Comparison of ENCODE assay signal across 20 cellular contexts in genomic region chr14:58129208-58129607, GRCh38. TPM values are rescaled to one million over a fixed set of nuclear protein-coding genes. Genes with fewer than 3 reads are reported as not detected.
DNase-seq lines count a peak whose midpoint lies in the region; ATAC-seq, FAIRE-seq and TF ChIP-seq lines count a peak whose summit lies in the region.
"Had no signal": no experiment of that assay in that cellular context is flagged by ENCODE, and none has a peak within 500 bp of the region (broad histone marks: within the 10 kb centered on the region; RNA-seq: fewer than 3 reads in every experiment).

No MANE protein-coding gene starts in this region.

- BruUV-seq in HepG2 (replicated peaks; lab: Mats Ljungman, UMichigan) = no TSS peak
- no TSS peak for BruUV-seq in PC-3 (replicated peaks; lab: Mats Ljungman, UMichigan)

- H3K4me3 ChIP-seq in right lobe of liver = no peak overlapping the region
- no peak overlapping the region for H3K4me3 ChIP-seq in HepG2 (replicated peaks in 1 of 3; ENCODE audit: insufficient read depth in 1 of 3, low read depth in 2 of 3, low read length in 3 of 3)
- no peak overlapping the region for H3K4me3 ChIP-seq in PC-3 (ENCODE audit: low read length)
- H3K4me3 ChIP-seq in fibroblast of pulmonary artery (replicated peaks; ENCODE audit: low read depth, low read length) = no peak overlapping the region
- H3K4me3 ChIP-seq: breast epithelium, testis had no signal

- intact Hi-C loops in right lobe of liver (cut with DNase I) (no loop called here), HepG2 (cut with micrococcal nuclease; ENCODE audit: unreplicated experiment) (no loop called here), PC-3 (cut with micrococcal nuclease) (loop anchor here (2.0 kb wide), 1 partner anchor 20 kb away; no protein-coding TSS in a partner anchor)

- H3K4me1 ChIP-seq in right lobe of liver (peaks cover 0 to 10% (median 3%) of the 10 kb centered on the region in 4 donors), HepG2 (ENCODE audit: insufficient read depth, low read length) (no peaks in the 10 kb centered on the region), PC-3 (ENCODE audit: insufficient read depth, low read length) (peaks cover 13% of the 10 kb centered on the region)
- H3K4me1 ChIP-seq: breast epithelium had no signal

- DNase-seq in right lobe of liver = no peak
- DNase-seq in HepG2 (ENCODE audit: low spot score) = no peak
- peak; percentile 46 for DNase-seq in PC-3
- DNase-seq in fibroblast of pulmonary artery (ENCODE audit: low read depth) = no peak
- no peak for DNase-seq in type B pancreatic cell (ENCODE audit: extremely low spot score, unreplicated experiment)
- no peak for DNase-seq in NCI-H226
- DNase-seq in activated naive CD8-positive, alpha-beta T cell treated with anti-CD3 and anti-CD28 coated beads, Interleukin-2, amount 50 U/mL, for 24 hours = no peak
- no peak for DNase-seq in NCI-H526 treated with DMSO at 0.1 percent for 48 hours (lab: John Stamatoyannopoulos, UW)
- DNase-seq: activated CD4-positive, alpha-beta T cell treated with anti-CD3 and anti-CD28 coated beads for 4 hours; NCI-H146; NCI-H2171; NCI-H774; retina; stimulated activated CD4-positive, alpha-beta T cell treated with anti-CD3 and anti-CD28 coated beads, Interleukin-15, amount 100 ng/mL, for 24 hours; SW 1271; testis had no signal

- in situ Hi-C loops in HepG2 (cut with HindIII; ENCODE audit: extremely low pct_ligation_motif_present, low pct_unique_long_range_greater_than_20kb) = no loop called here

- H3K9me2 ChIP-seq in PC-3 (replicated peaks; ENCODE audit: low read length) = no peaks in the 10 kb centered on the region

- no peak for ATAC-seq in right lobe of liver
- ATAC-seq in HepG2 = no peak
- no peak for ATAC-seq in PC-3
- no peak for ATAC-seq in activated naive CD8-positive, alpha-beta T cell treated with anti-CD3 and anti-CD28 coated beads, Interleukin-2, amount 50 U/mL, for 24 hours
- ATAC-seq: left lobe of liver had no signal

- TF ChIP-seq EP300 in HepG2 (IDR thresholded peaks at IDR 0.05; ENCODE audit: low read depth in 2 of 2, low read length in 2 of 2) (no peak), HepG2 (CRISPR knock-in tag; IDR thresholded peaks at IDR 0.05; ENCODE audit: borderline replicate concordance) (no peak)

- 90% methylated on average over 4 of the region's 4 CpGs for WGBS in right lobe of liver (ENCODE audit: insufficient coverage, low coverage, low lambda C conversion rate, missing lambda C conversion rate)
- WGBS in HepG2 (ENCODE audit: low lambda C conversion rate) = 69% methylated on average over 4 of the region's 4 CpGs

- H3K36me3 Mint-ChIP-seq in type B pancreatic cell = peaks cover 10% of the 10 kb centered on the region
- H3K36me3 Mint-ChIP-seq in activated naive CD8-positive, alpha-beta T cell treated with anti-CD3 and anti-CD28 coated beads, Interleukin-2, amount 50 U/mL, for 24 hours (ENCODE audit: low read depth) = no peaks in the 10 kb centered on the region

- H3K79me2 ChIP-seq in HepG2 (ENCODE audit: insufficient read depth, low read length) = no peaks in the 10 kb centered on the region
- no peaks in the 10 kb centered on the region for H3K79me2 ChIP-seq in PC-3 (ENCODE audit: low read length)

- H3K9me3 ChIP-seq in right lobe of liver = no peaks in the 10 kb centered on the region
- no peaks in the 10 kb centered on the region for H3K9me3 ChIP-seq in HepG2 (ENCODE audit: low read length)
- H3K9me3 ChIP-seq in PC-3 (ENCODE audit: low read length) = peaks cover 7% of the 10 kb centered on the region
- H3K9me3 ChIP-seq: breast epithelium, testis had no signal

- H3K27ac Mint-ChIP-seq in type B pancreatic cell = no peak overlapping the region
- H3K27ac Mint-ChIP-seq in activated naive CD8-positive, alpha-beta T cell treated with anti-CD3 and anti-CD28 coated beads, Interleukin-2, amount 50 U/mL, for 24 hours = no peak overlapping the region
- H3K27ac Mint-ChIP-seq: activated T-helper 2 cell treated with anti-CD3 and anti-CD28 coated beads, Interferon-gamma antibody, Interleukin-2, Interleukin-4, amounts not matched to agents 10 μg/mL and 5 μg/mL and 100 μg/mL, durations not matched to agents 14 hours and 24 hours and 36 hours had no signal

- H3K4me3 Mint-ChIP-seq in type B pancreatic cell = no peak overlapping the region
- H3K4me3 Mint-ChIP-seq in activated naive CD8-positive, alpha-beta T cell treated with anti-CD3 and anti-CD28 coated beads, Interleukin-2, amount 50 U/mL, for 24 hours = no peak overlapping the region

- no peaks in the 10 kb centered on the region for H3K27me3 Mint-ChIP-seq in type B pancreatic cell
- no peaks in the 10 kb centered on the region for H3K27me3 Mint-ChIP-seq in activated naive CD8-positive, alpha-beta T cell treated with anti-CD3 and anti-CD28 coated beads, Interleukin-2, amount 50 U/mL, for 24 hours

- H3K9ac ChIP-seq in HepG2 (ENCODE audit: insufficient read depth, low read depth, low read length) (no peak overlapping the region), PC-3 (ENCODE audit: low read length) (no peak overlapping the region)

- peaks cover 10% of the 10 kb centered on the region for H3K9me3 Mint-ChIP-seq in type B pancreatic cell
- peaks cover 11% of the 10 kb centered on the region for H3K9me3 Mint-ChIP-seq in activated naive CD8-positive, alpha-beta T cell treated with anti-CD3 and anti-CD28 coated beads, Interleukin-2, amount 50 U/mL, for 24 hours

- FAIRE-seq in HepG2 (lab: Jason Lieb, UNC) = no peak
- FAIRE-seq: H1 had no signal

- no peak overlapping the region for H2AFZ ChIP-seq in HepG2 (ENCODE audit: low read length)
- H2AFZ ChIP-seq in PC-3 (ENCODE audit: low read length) = no peak overlapping the region

- TF ChIP-seq POLR2A in right lobe of liver (IDR thresholded peaks at IDR 0.05) (no peak), HepG2 (IDR thresholded peaks at IDR 0.05; ENCODE audit: insufficient read depth in 1 of 2, low read depth in 2 of 2, low read length in 2 of 2) (no peak)

- H3K4me1 Mint-ChIP-seq in type B pancreatic cell (ENCODE audit: unreplicated experiment) = no peaks in the 10 kb centered on the region
- no peaks in the 10 kb centered on the region for H3K4me1 Mint-ChIP-seq in activated naive CD8-positive, alpha-beta T cell treated with anti-CD3 and anti-CD28 coated beads, Interleukin-2, amount 50 U/mL, for 24 hours

- TF ChIP-seq CTCF in right lobe of liver (IDR thresholded peaks at IDR 0.05) (peak in 3 of 4 donors; percentile 15 to 21 (median 19)), HepG2 (CRISPR knock-in tag; IDR thresholded peaks at IDR 0.05) (no peak), PC-3 (conservative IDR thresholded peaks at IDR 0.05; ENCODE audit: low read depth, low read length) (peak; percentile 81), fibroblast of pulmonary artery (IDR thresholded peaks at IDR 0.05; ENCODE audit: low read length, missing control alignments) (peak; percentile 21), type B pancreatic cell (conservative IDR thresholded peaks at IDR 0.05) (peak; percentile 49)

- H4K20me1 ChIP-seq in HepG2 (ENCODE audit: insufficient read depth, low read length) = no peaks in the 10 kb centered on the region
- H4K20me1 ChIP-seq in PC-3 (ENCODE audit: low read length) = no peaks in the 10 kb centered on the region

- H3F3A ChIP-seq in PC-3 (ENCODE audit: low read length, unreplicated experiment) = no peaks in the 10 kb centered on the region

- TF ChIP-seq RAD21 in HepG2 (CRISPR knock-in tag; IDR thresholded peaks at IDR 0.05) = no peak

- no peaks in the 10 kb centered on the region for H3K36me3 ChIP-seq in right lobe of liver
- no peaks in the 10 kb centered on the region for H3K36me3 ChIP-seq in HepG2 (replicated peaks in 1 of 2; ENCODE audit: control insufficient read depth in 1 of 2, insufficient read depth in 2 of 2, low read length in 2 of 2)
- no peaks in the 10 kb centered on the region for H3K36me3 ChIP-seq in PC-3 (ENCODE audit: low read depth, low read length)
- H3K36me3 ChIP-seq: breast epithelium had no signal

- CTCF ChIA-PET in HepG2 (lab: Yijun Ruan, JAX; ENCODE audit: low intra/inter-chr PET ratio, low total read pairs) = no interaction called here
- CTCF ChIA-PET in PC-3 (lab: Charles Lee) = no interaction called here

- H3K27me3 ChIP-seq in right lobe of liver = no peaks in the 10 kb centered on the region
- peaks cover 0 to 2% of the 10 kb centered on the region in 2 experiments; a peak in 1 of 5 replicates for H3K27me3 ChIP-seq in HepG2 (ENCODE audit: control insufficient read depth in 1 of 2, insufficient read depth in 2 of 2, low read length in 2 of 2)
- H3K27me3 ChIP-seq in PC-3 (ENCODE audit: low read length) = no peaks in the 10 kb centered on the region
- H3K27me3 ChIP-seq: breast epithelium, testis had no signal

- H3K27ac ChIP-seq in right lobe of liver (no peak overlapping the region), HepG2 (ENCODE audit: extremely low read length, insufficient read depth, low read length) (no peak overlapping the region), PC-3 (ENCODE audit: low read length) (no peak overlapping the region)
- H3K27ac ChIP-seq: breast epithelium, testis had no signal

- H3K4me2 ChIP-seq in HepG2 (ENCODE audit: low read depth, low read length) (no peak overlapping the region), PC-3 (ENCODE audit: low read length) (no peak overlapping the region)

- POLR2A ChIA-PET in HepG2 (lab: Yijun Ruan, JAX) = no interaction called here
- POLR2A ChIA-PET in PC-3 (lab: Charles Lee; ENCODE audit: unreplicated experiment) = no interaction called here

RNA-seq across cellular contexts. Expression of gene ARMH4, which starts 22.8 kb away (rescaled TPM):
- 1 to 10 TPM in 2 of 6 experiments, under 1 TPM in 4; 0.25 to 2.1 (median 0.62) TPM for total RNA-seq in right lobe of liver
- 0.02 TPM in 1 of 2 replicates, not detected in the other for total RNA-seq in HepG2 (2016; rRNA removed; fragmentation: Illumina TruSeq; extraction: Trizol)
- total RNA-seq in HepG2 (2016; cell fraction: cytosol; rRNA removed; fragmentation: Illumina TruSeq; extraction: Trizol; ENCODE audit: low read depth) = not detected in 2 replicates
- total RNA-seq in HepG2 (2016; cell fraction: insoluble cytoplasmic fraction; rRNA removed; fragmentation: Illumina TruSeq; extraction: Trizol) = 0.09 and 0.25 TPM in 2 replicates
- total RNA-seq in HepG2 (2016; cell fraction: membrane; rRNA removed; fragmentation: Illumina TruSeq; extraction: Trizol) = not detected in 2 replicates
- total RNA-seq in HepG2 (2016; cell fraction: nucleus; rRNA removed; fragmentation: Illumina TruSeq; extraction: Trizol) = 1.1 and 3.7 TPM in 2 replicates
- polyA plus RNA-seq in HepG2 (2011; rRNA removed) = 0.04 and 0.18 TPM in 2 replicates
- polyA plus RNA-seq in HepG2 (2011; cell fraction: cytosol; rRNA removed) = 0.05 and 0.08 TPM in 2 replicates
- polyA plus RNA-seq in HepG2 (2011; cell fraction: nucleus; rRNA removed) = not detected in 2 replicates
- 0.11 and 0.15 TPM in 2 replicates for polyA plus RNA-seq in HepG2 (2012)
- polyA plus RNA-seq in HepG2 (2016; cell fraction: cytosol; fragmentation: Illumina TruSeq; extraction: Trizol; ENCODE audit: low read depth) = not detected in 2 replicates
- polyA plus RNA-seq in HepG2 (2016; cell fraction: insoluble cytoplasmic fraction; fragmentation: Illumina TruSeq; extraction: Trizol; ENCODE audit: low read depth) = not detected in 2 replicates
- 0.19 TPM in 1 of 2 replicates, not detected in the other for polyA plus RNA-seq in HepG2 (2016; cell fraction: membrane; fragmentation: Illumina TruSeq; extraction: Trizol; ENCODE audit: low read depth)
- 0.14 and 0.29 TPM in 2 replicates for polyA plus RNA-seq in HepG2 (2016; cell fraction: nucleus; fragmentation: Illumina TruSeq; extraction: Trizol; ENCODE audit: insufficient read depth, low read depth)
- 29.2 and 42.7 TPM in 2 replicates for polyA minus RNA-seq in HepG2 (2011; rRNA and poly(A)+ RNA removed; ENCODE audit: low replicate concordance)
- polyA minus RNA-seq in HepG2 (2011; cell fraction: cytosol; rRNA and poly(A)+ RNA removed) = not detected in 2 replicates
- polyA minus RNA-seq in HepG2 (2011; cell fraction: nucleus; rRNA and poly(A)+ RNA removed) = 484 and 534 TPM in 2 replicates
- total RNA-seq in PC-3 (2014; rRNA removed) = 2.6 and 3.3 TPM in 2 replicates
- total RNA-seq in type B pancreatic cell (ENCODE audit: low replicate concordance) = 7.5 and 22.0 TPM in 2 replicates
